8 cellular contexts compared by ENCODE assay signal in the genomic region with DNA sequence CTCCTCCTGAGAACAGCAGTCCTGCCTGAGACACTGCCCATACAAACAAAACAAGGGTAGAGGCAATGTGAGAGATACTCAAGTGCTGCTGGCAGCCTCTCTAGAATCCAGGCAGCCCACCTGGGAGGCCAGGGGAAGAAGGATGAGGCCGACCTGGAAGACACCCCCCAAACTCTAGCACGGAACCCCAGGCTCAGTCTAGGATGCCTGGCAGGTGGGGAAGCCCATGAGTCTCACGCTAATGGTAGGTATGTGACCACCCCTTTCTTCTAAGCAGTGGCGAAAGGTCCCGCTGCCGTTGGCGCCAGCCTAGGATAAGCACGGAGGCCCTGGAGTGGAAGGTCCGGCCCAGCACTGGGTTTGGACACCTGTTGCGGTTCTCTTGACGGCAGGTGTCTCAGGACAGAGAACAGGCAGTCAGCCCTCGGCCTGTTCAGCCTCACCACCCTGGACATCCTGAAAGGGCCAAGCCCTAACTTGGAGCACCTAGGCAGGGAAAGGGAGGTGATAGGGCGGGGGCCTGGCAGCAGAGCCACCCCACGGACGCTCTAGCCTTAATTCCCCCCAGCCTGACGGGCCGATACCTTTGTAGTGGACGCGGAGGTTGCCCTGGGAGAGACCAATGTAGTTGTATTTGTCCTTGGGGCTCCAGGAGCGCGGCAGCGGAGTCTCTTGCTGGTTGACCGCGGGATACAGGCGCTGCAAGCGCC. TPM values are rescaled to one million over a fixed set of nuclear protein-coding genes. Genes with fewer than 3 reads are reported as not detected.
DNase-seq lines count a peak whose midpoint lies in the region; ATAC-seq, FAIRE-seq and TF ChIP-seq lines count a peak whose summit lies in the region.

No MANE protein-coding gene starts in this region.

- no peak for FAIRE-seq in frontal cortex (lab: Jason Lieb, UNC)
- FAIRE-seq in urothelium cell line (lab: Jason Lieb, UNC) = no peak

- no peaks in the 10 kb centered on the region for H3K27me3 ChIP-seq in RWPE2 (ENCODE audit: insufficient read depth, poor library complexity, severe bottlenecking)
- H3K27me3 ChIP-seq in esophagus squamous epithelium = no peaks in the 10 kb centered on the region
- no peaks in the 10 kb centered on the region for H3K27me3 ChIP-seq in neutrophil

- TF ChIP-seq POLR2A in esophagus squamous epithelium (IDR thresholded peaks at IDR 0.05) = no peak

- TF ChIP-seq CTCF in AG04449 (IDR thresholded peaks at IDR 0.05; ENCODE audit: insufficient read depth, low read length, missing control alignments) (no peak), RWPE2 (IDR thresholded peaks at IDR 0.05; ENCODE audit: poor library complexity, severe bottlenecking) (no peak), esophagus squamous epithelium (IDR thresholded peaks at IDR 0.05) (no peak), neutrophil (IDR thresholded peaks at IDR 0.05) (no peak)

- H3K36me3 ChIP-seq in RWPE2 (ENCODE audit: low read depth) (peaks cover 24% of the 10 kb centered on the region), esophagus squamous epithelium (peaks cover 0 to 40% (median 0%) of the 10 kb centered on the region in 3 donors), neutrophil (peaks cover 7% of the 10 kb centered on the region)

- peak; percentile 1 for ATAC-seq in GM19455 (IDR thresholded peaks at IDR 0.05; ENCODE audit: unreplicated experiment)
- ATAC-seq in RWPE2 (ENCODE audit: low read depth) = peak; percentile 1
- ATAC-seq in GM18868 (IDR thresholded peaks at IDR 0.05; ENCODE audit: unreplicated experiment) = no peak

- H3K27ac ChIP-seq in RWPE2 (ENCODE audit: poor library complexity, severe bottlenecking) (no peak overlapping the region), esophagus squamous epithelium (peak overlapping the region; percentile 85 to 94 (median 90)), neutrophil (peak overlapping the region; percentile 84)

- WGBS in esophagus squamous epithelium, 2 donors = 0% methylated on average over 2 to 5 of the region's 26 CpGs

- POLR2A ChIA-PET in AG04449 (lab: Yijun Ruan, JAX) = interaction anchor here (0.6 to 1.6 kb wide), 5 partner anchors 28 to 975 kb away, joined by 3 to 7 read pairs (median 4); partner anchors contain the start of gene NAE1

- DNase-seq in AG04449 (ENCODE audit: low read depth, low spot score) (no peak), RWPE2 (ENCODE audit: low spot score) (no peak), esophagus squamous epithelium (lab: John Stamatoyannopoulos, UW) (no peak), frontal cortex (ENCODE audit: low spot score in 2 of 2) (no peak), urothelium cell line (ENCODE audit: low spot score) (no peak)

- CTCF ChIA-PET in AG04449 (lab: Yijun Ruan, JAX) = interaction anchor here (1.1 to 2.6 kb wide), 5 partner anchors 9 to 138 kb away, joined by 3 to 52 read pairs (median 9); no protein-coding TSS in a partner anchor

- no peaks in the 10 kb centered on the region for H3K9me3 ChIP-seq in RWPE2 (ENCODE audit: severe bottlenecking)
- no peaks in the 10 kb centered on the region for H3K9me3 ChIP-seq in esophagus squamous epithelium
- H3K9me3 ChIP-seq in neutrophil = no peaks in the 10 kb centered on the region

- H3K4me3 ChIP-seq in AG04449 (ENCODE audit: low read depth, low read length) (peak overlapping the region; percentile 98), RWPE2 (ENCODE audit: severe bottlenecking) (peak overlapping the region; percentile 60), esophagus squamous epithelium (peak overlapping the region; percentile 89 to 96 (median 90)), neutrophil (ENCODE audit: low read depth in 1 of 2, low read length in 1 of 2) (peak overlapping the region; percentile 80 to 99)

- intact Hi-C loops in esophagus squamous epithelium (cut with DNase I) = no loop called here

- H3K4me1 ChIP-seq in RWPE2 (ENCODE audit: insufficient read depth, poor library complexity, severe bottlenecking) = no peaks in the 10 kb centered on the region
- H3K4me1 ChIP-seq in esophagus squamous epithelium = peaks cover 12 to 47% (median 18%) of the 10 kb centered on the region in 3 donors
- H3K4me1 ChIP-seq in neutrophil (ENCODE audit: control insufficient read depth in 1 of 2, insufficient read depth in 1 of 2, low read depth in 1 of 2, low read length in 1 of 2) = peaks cover 25 to 28% of the 10 kb centered on the region in 2 experiments

RNA-seq across cellular contexts. Expression of gene RANBP10, which starts 0.5 kb away (rescaled TPM):
- total RNA-seq in esophagus squamous epithelium (10 to 100 TPM in 2 of 4 donors, 1 to 10 TPM in 2; 6.4 to 12.9 (median 10.8) TPM), frontal cortex (3.7 TPM)

RNA-seq across cellular contexts. Expression of gene TSNAXIP1, which starts 0.8 kb away (rescaled TPM):
- total RNA-seq in esophagus squamous epithelium = under 1 TPM; 0.15 to 0.97 (median 0.72) TPM
- total RNA-seq in frontal cortex = 4.5 TPM

RNA-seq across cellular contexts. Expression of gene THAP11, which starts 36.2 kb away (rescaled TPM):
- total RNA-seq in esophagus squamous epithelium (10 to 100 TPM; 35.8 to 48.8 (median 42.1) TPM), frontal cortex (26.5 TPM)

RNA-seq across cellular contexts. Expression of gene NUTF2, which starts 40.9 kb away (rescaled TPM):
- total RNA-seq in esophagus squamous epithelium (10 to 100 TPM; 41.4 to 85.1 (median 63.7) TPM), frontal cortex (70.9 TPM)

RNA-seq across cellular contexts. Expression of gene CENPT, which starts 41.6 kb away (rescaled TPM):
- total RNA-seq in esophagus squamous epithelium (10 to 100 TPM; 12.3 to 42.7 (median 19.6) TPM), frontal cortex (25.3 TPM)
